Comparison of ENCODE assay signal across 8 cellular contexts in genomic region chr1:58815680-58816071, GRCh38. TPM values are rescaled to one million over a fixed set of nuclear protein-coding genes. Genes with fewer than 3 reads are reported as not detected.
A peak's percentile ranks its signal among the peaks of the same experiment; 100 is the strongest.
DNase-seq lines count a peak whose midpoint lies in the region; ATAC-seq and TF ChIP-seq lines count a peak whose summit lies in the region.

No MANE protein-coding gene starts in this region.

- DNase-seq in AG04449 (ENCODE audit: low read depth, low spot score) = no peak
- DNase-seq in activated naive CD4-positive, alpha-beta T cell treated with anti-CD3 and anti-CD28 coated beads, Interleukin-2, amount 50 U/mL, for 72 hours (ENCODE audit: low spot score in 2 of 2) = no peak
- peak in 1 of 3 donors; percentile 53 for DNase-seq in right cardiac atrium
- DNase-seq in gastrocnemius medialis = peak in 1 of 2 donors; percentile 4
- DNase-seq in NCI-H2227 treated with DMSO at 0.1 percent for 48 hours (lab: John Stamatoyannopoulos, UW) = no peak
- no peak for DNase-seq in stimulated activated CD8-positive, alpha-beta memory T cell treated with anti-CD3 and anti-CD28 coated beads, Interleukin-4, amount 100 ng/mL, for 48 hours

- no peaks in the 10 kb centered on the region for H3K36me3 ChIP-seq in gastrocnemius medialis

- TF ChIP-seq CTCF in AG04449 (IDR thresholded peaks at IDR 0.05; ENCODE audit: insufficient read depth, low read length, missing control alignments) (no peak), gastrocnemius medialis (IDR thresholded peaks at IDR 0.05 in 4 of 5, conservative IDR thresholded peaks at IDR 0.05 in 1 of 5) (no peak)

- H3K4me3 ChIP-seq in AG04449 (ENCODE audit: low read depth, low read length) (peak overlapping the region; percentile 58), right cardiac atrium (ENCODE audit: low read length) (peak overlapping the region; percentile 77), gastrocnemius medialis (peak overlapping the region; percentile 71 to 82 (median 72))

- H3K9me3 ChIP-seq in right cardiac atrium (ENCODE audit: control insufficient read depth, low read length) = no peaks in the 10 kb centered on the region
- no peaks in the 10 kb centered on the region for H3K9me3 ChIP-seq in gastrocnemius medialis

- intact Hi-C loops in right cardiac atrium (cut with DNase I) = loop anchor here in 3 of 4 donors (2.0 to 10.0 kb wide), 4 partner anchors 31 to 169 kb away; partner anchors contain the start of gene JUN (in 1 of the 3)
- intact Hi-C loops in gastrocnemius medialis (cut with DNase I; ENCODE audit: low total_unique reads) = loop anchor here (1.0 kb wide), 1 partner anchor 31 kb away; the partner anchor contains the start of gene JUN

- ATAC-seq in GM19035 (IDR thresholded peaks at IDR 0.05; ENCODE audit: unreplicated experiment) (peak; percentile 6), HG03521 (IDR thresholded peaks at IDR 0.05; ENCODE audit: unreplicated experiment) (peak; percentile 1), right cardiac atrium (peak in 1 of 2 donors; percentile 4), gastrocnemius medialis (peak; percentile 45 to 60)
- ATAC-seq in activated naive CD4-positive, alpha-beta T cell treated with anti-CD3 and anti-CD28 coated beads, Interleukin-2, amount 50 U/mL, for 72 hours = peak; percentile 26 to 27

- in situ Hi-C loops in gastrocnemius medialis (cut with MboI; ENCODE audit: low sequenced_read_pairs in 4 of 4) = no loop called here

- H3K36me3 Mint-ChIP-seq in activated naive CD4-positive, alpha-beta T cell treated with anti-CD3 and anti-CD28 coated beads, Interleukin-2, amount 50 U/mL, for 72 hours = no peaks in the 10 kb centered on the region

- peak overlapping the region; percentile 73 to 89 for H3K27ac Mint-ChIP-seq in activated naive CD4-positive, alpha-beta T cell treated with anti-CD3 and anti-CD28 coated beads, Interleukin-2, amount 50 U/mL, for 72 hours

- TF ChIP-seq POLR2A in gastrocnemius medialis (IDR thresholded peaks at IDR 0.05) = no peak

- H3K27ac ChIP-seq in right cardiac atrium (ENCODE audit: low read length) (peak overlapping the region; percentile 97), gastrocnemius medialis (peak overlapping the region; percentile 89 to 94 (median 92))

- H3K9me3 Mint-ChIP-seq in activated naive CD4-positive, alpha-beta T cell treated with anti-CD3 and anti-CD28 coated beads, Interleukin-2, amount 50 U/mL, for 72 hours = peaks cover 0 to 7% of the 10 kb centered on the region in 2 donors

- 16% methylated on average over 13 of the region's 13 CpGs for WGBS in right cardiac atrium

- POLR2A ChIA-PET in AG04449 (lab: Yijun Ruan, JAX) = interaction anchor here (0.8 to 1.4 kb wide), 4 partner anchors 32 to 87 kb away, joined by 3 to 7 read pairs (median 5); partner anchors contain the start of gene JUN

- CTCF ChIA-PET in AG04449 (lab: Yijun Ruan, JAX) = no interaction called here

- H3K4me1 ChIP-seq in right cardiac atrium (ENCODE audit: control insufficient read depth, insufficient read depth, low read length) (peaks cover 4% of the 10 kb centered on the region), gastrocnemius medialis (peaks cover 0 to 6% of the 10 kb centered on the region in 2 donors)

- no peaks in the 10 kb centered on the region for H3K27me3 ChIP-seq in right cardiac atrium (ENCODE audit: control insufficient read depth, insufficient read depth)
- H3K27me3 ChIP-seq in gastrocnemius medialis = no peaks in the 10 kb centered on the region

RNA-seq across cellular contexts. Expression of gene JUN, which starts 31.8 kb away (rescaled TPM):
- total RNA-seq in activated naive CD4-positive, alpha-beta T cell treated with anti-CD3 and anti-CD28 coated beads, Interleukin-2, amount 50 U/mL, for 72 hours = 10 to 100 TPM; 31.7 to 54.8 TPM
- total RNA-seq in right cardiac atrium (10 to 100 TPM; 41.1 to 69.8 (median 50.7) TPM), gastrocnemius medialis (100 to 1,000 TPM in 2 of 4 donors, 10 to 100 TPM in 2; 41.2 to 104 (median 90.8) TPM)
- 211 TPM for polyA plus RNA-seq in right cardiac atrium
